Comparison of ENCODE assay signal across 31 cellular contexts in the genomic region with DNA sequence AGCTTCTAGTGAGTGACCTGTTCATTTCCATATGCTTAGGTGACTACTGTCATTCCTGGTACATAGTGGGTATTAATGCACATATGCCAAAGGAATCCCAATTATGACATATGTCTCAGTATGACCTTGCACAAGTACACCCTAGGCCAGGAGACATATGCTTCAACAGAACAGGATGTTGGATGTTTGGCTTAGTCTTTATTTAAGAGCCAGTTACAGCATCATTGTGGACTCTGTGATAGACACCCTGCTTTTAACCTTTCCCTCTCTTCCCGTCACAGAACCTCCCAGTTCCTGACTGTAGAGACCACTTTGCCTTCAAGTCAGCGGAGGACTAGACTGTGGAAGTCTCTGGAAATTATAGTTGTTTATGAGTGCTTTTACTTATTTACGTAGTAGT.
"Had no signal": no experiment of that assay in that cellular context is flagged by ENCODE, and none has a peak within 500 bp of the region (broad histone marks: within the 10 kb centered on the region; RNA-seq: fewer than 3 reads in every experiment).

No MANE protein-coding gene starts in this region.

- H3K36me3 ChIP-seq: adrenal gland, gastrocnemius medialis had no signal

- H3K4me1 ChIP-seq: body of pancreas, foreskin keratinocyte had no signal

- H3K4me3 ChIP-seq: adrenal gland, body of pancreas, esophagus muscularis mucosa, gastrocnemius medialis, heart right ventricle had no signal

- H3K9me3 Mint-ChIP-seq: activated B cell treated with CpG ODN at 0.5 μM for 24 hours; activated CD8-positive, alpha-beta T cell treated with anti-CD3 and anti-CD28 coated beads for 36 hours; activated naive CD8-positive, alpha-beta T cell treated with anti-CD3 and anti-CD28 coated beads for 36 hours; activated naive CD8-positive, alpha-beta T cell treated with anti-CD3 and anti-CD28 coated beads, Interleukin-2, amount 50 U/mL, for 24 hours; activated T-cell treated with anti-CD3 and anti-CD28 coated beads, Interleukin-2, amount 50 U/mL, for 4 hours; effector memory CD8-positive, alpha-beta T cell had no signal

- H3K9me3 ChIP-seq: adrenal gland, body of pancreas, esophagus muscularis mucosa, gastrocnemius medialis, heart right ventricle had no signal

- H3K27ac Mint-ChIP-seq: activated B cell treated with CpG ODN at 0.5 μM for 24 hours; activated CD8-positive, alpha-beta T cell treated with anti-CD3 and anti-CD28 coated beads for 36 hours; activated naive CD4-positive, alpha-beta T cell treated with anti-CD3 and anti-CD28 coated beads, Interleukin-2, amount 50 U/mL, for 24 hours; activated naive CD8-positive, alpha-beta T cell treated with anti-CD3 and anti-CD28 coated beads for 36 hours; activated naive CD8-positive, alpha-beta T cell treated with anti-CD3 and anti-CD28 coated beads, Interleukin-2, amount 50 U/mL, for 24 hours; activated T-helper 17 cell treated with anti-CD3 and anti-CD28 coated beads, Interleukin-2, amount 50 U/mL, for 72 hours; effector memory CD8-positive, alpha-beta T cell had no signal

- H3K4me3 Mint-ChIP-seq: activated B cell treated with CpG ODN at 0.5 μM for 24 hours; activated CD8-positive, alpha-beta T cell treated with anti-CD3 and anti-CD28 coated beads for 36 hours; activated naive CD4-positive, alpha-beta T cell treated with anti-CD3 and anti-CD28 coated beads, Interleukin-2, amount 50 U/mL, for 24 hours; activated naive CD8-positive, alpha-beta T cell treated with anti-CD3 and anti-CD28 coated beads for 36 hours; activated naive CD8-positive, alpha-beta T cell treated with anti-CD3 and anti-CD28 coated beads, Interleukin-2, amount 50 U/mL, for 24 hours; activated T-cell treated with anti-CD3 and anti-CD28 coated beads, Interleukin-2, amount 50 U/mL, for 4 hours; activated T-helper 17 cell treated with anti-CD3 and anti-CD28 coated beads, Interleukin-2, amount 50 U/mL, for 72 hours; effector memory CD8-positive, alpha-beta T cell had no signal

- ATAC-seq: activated CD4-positive, CD25-positive, alpha-beta regulatory T cell treated with anti-CD3 and anti-CD28 coated beads, Interleukin-2, amount 50 U/mL, for 24 hours; activated CD8-positive, alpha-beta T cell treated with anti-CD3 and anti-CD28 coated beads for 36 hours; activated naive CD8-positive, alpha-beta T cell treated with anti-CD3 and anti-CD28 coated beads, Interleukin-2, amount 50 U/mL, for 24 hours; activated T-cell treated with anti-CD3 and anti-CD28 coated beads, Interleukin-2, amount 50 U/mL, for 4 hours; activated T-helper 17 cell treated with anti-CD3 and anti-CD28 coated beads, Interleukin-2, amount 50 U/mL, for 72 hours; body of pancreas; effector memory CD8-positive, alpha-beta T cell; foreskin keratinocyte; gastrocnemius medialis; heart right ventricle had no signal

- H3K27ac ChIP-seq: adrenal gland, body of pancreas, foreskin keratinocyte, gastrocnemius medialis, heart right ventricle had no signal

- DNase-seq: activated B cell treated with CpG ODN at 0.5 μM for 24 hours; activated CD4-positive, alpha-beta T cell treated with anti-CD3 and anti-CD28 coated beads for 48 hours; activated CD4-positive, alpha-beta T cell treated with anti-CD3 and anti-CD28 coated beads, Interleukin-2, amount 50 U/mL, for 1 hour; activated CD4-positive, alpha-beta T cell treated with anti-CD3 and anti-CD28 coated beads, Interleukin-2, amount 50 U/mL, for 48 hours; activated CD8-positive, alpha-beta memory T cell treated with anti-CD3 and anti-CD28 coated beads for 24 hours; activated CD8-positive, alpha-beta T cell treated with anti-CD3 and anti-CD28 coated beads for 36 hours; activated effector memory CD4-positive, alpha-beta T cell treated with Interleukin-2 at 50 U/mL for 16 hours; activated gamma-delta T cell treated with Interleukin-2 at 50 U/mL for 16 hours; activated naive CD4-positive, alpha-beta T cell treated with Interleukin-2 at 50 U/mL for 16 hours; activated naive CD8-positive, alpha-beta T cell treated with anti-CD3 and anti-CD28 coated beads for 36 hours; activated naive CD8-positive, alpha-beta T cell treated with anti-CD3 and anti-CD28 coated beads, Interleukin-2, amount 50 U/mL, for 24 hours; activated T-cell treated with anti-CD3 and anti-CD28 coated beads, Interleukin-2, amount 50 U/mL, for 4 hours; adrenal gland; amygdala; aorta; body of pancreas; caudate nucleus; cortex of kidney; dermis blood vessel endothelial cell; effector CD4-positive, alpha-beta T cell; effector memory CD8-positive, alpha-beta T cell; erythroblast; foreskin keratinocyte; gastrocnemius medialis; glutamatergic neuron; heart right ventricle; T-helper 2 cell had no signal

- H3K27me3 Mint-ChIP-seq: activated B cell treated with CpG ODN at 0.5 μM for 24 hours; activated CD8-positive, alpha-beta T cell treated with anti-CD3 and anti-CD28 coated beads for 36 hours; activated naive CD4-positive, alpha-beta T cell treated with anti-CD3 and anti-CD28 coated beads, Interleukin-2, amount 50 U/mL, for 24 hours; activated naive CD8-positive, alpha-beta T cell treated with anti-CD3 and anti-CD28 coated beads for 36 hours; activated naive CD8-positive, alpha-beta T cell treated with anti-CD3 and anti-CD28 coated beads, Interleukin-2, amount 50 U/mL, for 24 hours; activated T-helper 17 cell treated with anti-CD3 and anti-CD28 coated beads, Interleukin-2, amount 50 U/mL, for 72 hours; effector memory CD8-positive, alpha-beta T cell had no signal

- H3K27me3 ChIP-seq: adrenal gland, body of pancreas, esophagus muscularis mucosa, foreskin keratinocyte, gastrocnemius medialis, heart right ventricle had no signal
